Comparison of ENCODE assay signal across 13 cellular contexts in genomic region chrX:41148553-41148952, GRCh38.
A peak's percentile ranks its signal among the peaks of the same experiment; 100 is the strongest.
DNase-seq lines count a peak whose midpoint lies in the region; ATAC-seq and TF ChIP-seq lines count a peak whose summit lies in the region.
"Had no signal": no experiment of that assay in that cellular context is flagged by ENCODE, and none has a peak within 500 bp of the region (broad histone marks: within the 10 kb centered on the region; RNA-seq: fewer than 3 reads in every experiment).

No MANE protein-coding gene starts in this region.

- no peak for TF ChIP-seq POLR2A in adrenal gland (IDR thresholded peaks at IDR 0.05)

- no peak overlapping the region for H2AFZ ChIP-seq in fibroblast of lung (ENCODE audit: low read length)

- peak overlapping the region; percentile 64 for H3K4me2 ChIP-seq in fibroblast of lung (ENCODE audit: extremely low read depth, insufficient read depth, low read length)

- TF ChIP-seq CTCF in fibroblast of lung (conservative IDR thresholded peaks at IDR 0.05 in 1 of 2, IDR thresholded peaks at IDR 0.05 in 1 of 2; ENCODE audit: low read depth in 1 of 2, low read length in 2 of 2) (no peak), adrenal gland (IDR thresholded peaks at IDR 0.05) (no peak)

- H3K4me3 ChIP-seq in fibroblast of lung (replicated peaks in 1 of 4; ENCODE audit: control extremely low read depth in 1 of 4, insufficient read depth in 1 of 4, low read depth in 3 of 4, low read length in 4 of 4), result no peak overlapping the region
- no peak overlapping the region for H3K4me3 ChIP-seq in adrenal gland
- H3K4me3 ChIP-seq: left ventricle myocardium inferior, MG63, thyroid gland had no signal

- ATAC-seq in HG03039 (IDR thresholded peaks at IDR 0.05; ENCODE audit: unreplicated experiment), result no peak

- no peak overlapping the region for H3K9ac ChIP-seq in fibroblast of lung (ENCODE audit: insufficient read depth, low read length)

- DNase-seq in ELR (ENCODE audit: low read depth) (peak; percentile 87), RKO (ENCODE audit: low spot score) (peak; percentile 18), fibroblast of lung (ENCODE audit: low read depth in 2 of 2) (peak; percentile 61 to 80), pulmonary artery endothelial cell (ENCODE audit: low read depth, low spot score) (peak; percentile 8), activated T-cell treated with anti-CD3 and anti-CD28 coated beads for 4 hours (no peak), islet precursor cell (no peak), adrenal gland (no peak)
- DNase-seq: activated effector memory CD4-positive, alpha-beta T cell treated with anti-CD3 and anti-CD28 coated beads, Interleukin-2, amount 50 U/mL, for 16 hours; Caco-2; left ventricle myocardium inferior; MG63; thyroid gland had no signal

- no peaks in the 10 kb centered on the region for H3K9me3 ChIP-seq in fibroblast of lung (ENCODE audit: control insufficient read depth, insufficient read depth, low read depth, low read length)
- H3K9me3 ChIP-seq in adrenal gland (replicated peaks in 1 of 3), result no peaks in the 10 kb centered on the region
- H3K9me3 ChIP-seq: Caco-2, left ventricle myocardium inferior, MG63, thyroid gland had no signal

- H4K20me1 ChIP-seq in fibroblast of lung (ENCODE audit: control insufficient read depth, extremely low read depth, insufficient read depth, low read length), result no peaks in the 10 kb centered on the region

- WGBS in adrenal gland, 4 donors, result 41 to 69% (median 55%) methylated on average over 4 of the region's 4 CpGs

- peak overlapping the region; percentile 23 for H3K27ac ChIP-seq in fibroblast of lung (ENCODE audit: insufficient read depth, low read length)
- H3K27ac ChIP-seq in adrenal gland, result peak overlapping the region in 1 of 5 donors; percentile 32
- H3K27ac ChIP-seq: left ventricle myocardium inferior, thyroid gland had no signal

- H3K36me3 ChIP-seq in fibroblast of lung (ENCODE audit: control insufficient read depth, insufficient read depth, low read length) (peaks cover 2% of the 10 kb centered on the region), adrenal gland (replicated peaks in 1 of 2) (peaks cover 0 to 44% of the 10 kb centered on the region in 2 donors)

- H3K79me2 ChIP-seq in fibroblast of lung (ENCODE audit: control insufficient read depth, insufficient read depth, low read length), result no peaks in the 10 kb centered on the region

- H3K27me3 ChIP-seq in fibroblast of lung (ENCODE audit: control insufficient read depth, insufficient read depth, low read length) (no peaks in the 10 kb centered on the region), adrenal gland (no peaks in the 10 kb centered on the region)
- H3K27me3 ChIP-seq: MG63, thyroid gland had no signal

- intact Hi-C loops in adrenal gland (cut with DNase I), result no loop called here

- H3K4me1 ChIP-seq in fibroblast of lung (ENCODE audit: control insufficient read depth, extremely low read depth, insufficient read depth, low read length), result peaks cover 6% of the 10 kb centered on the region
- H3K4me1 ChIP-seq in adrenal gland (replicated peaks in 1 of 2), result peaks cover 5% of the 10 kb centered on the region in 2 donors
- H3K4me1 ChIP-seq: Caco-2, left ventricle myocardium inferior, thyroid gland had no signal

Comparison
In these comparisons a context has a peak if more than half of its experiments do, and no peak if none do; other contexts are left out.
1. DNase-seq: peak in ELR (single experiment), RKO (single experiment), fibroblast of lung (2 of 2) and pulmonary artery endothelial cell (single experiment); none in activated T-cell treated with anti-CD3 and anti-CD28 coated beads for 4 hours (single experiment), islet precursor cell (single experiment) and adrenal gland (0 of 7).